11 cellular contexts compared by ENCODE assay signal in genomic region chr7:85749715-85750453, GRCh38.
A peak's percentile ranks its signal among the peaks of the same experiment; 100 is the strongest.
DNase-seq lines count a peak whose midpoint lies in the region; ATAC-seq, FAIRE-seq and TF ChIP-seq lines count a peak whose summit lies in the region.
"Had no signal": no experiment of that assay in that cellular context is flagged by ENCODE, and none has a peak within 500 bp of the region (broad histone marks: within the 10 kb centered on the region; RNA-seq: fewer than 3 reads in every experiment).

No MANE protein-coding gene starts in this region.

- H3K9me3 ChIP-seq in A549, result peaks cover 19% of the 10 kb centered on the region; the same call in 2 of the 3 replicates

- peaks cover 19% of the 10 kb centered on the region for H3K9me3 Mint-ChIP-seq in WTC11

- peaks cover 36% of the 10 kb centered on the region for H3K27me3 Mint-ChIP-seq in WTC11 (ENCODE audit: low read depth)
- H3K27me3 Mint-ChIP-seq: dendritic cell treated with granulocyte-macrophage colony-stimulating factor and Interleukin-4, amounts not matched to agents 40 ng/mL and 50 ng/mL, for 4 days had no signal

- TF ChIP-seq CTCF in A549 (IDR thresholded peaks at IDR 0.05) (no peak), WTC11 (IDR thresholded peaks at IDR 0.05) (no peak)

- no peak for TF ChIP-seq POLR2A in A549 (IDR thresholded peaks at IDR 0.05; ENCODE audit: low read length)

- FAIRE-seq in A549 (lab: Jason Lieb, UNC), result no peak
- no peak for FAIRE-seq in RCC 7860 (lab: Jason Lieb, UNC)

- TF ChIP-seq EP300 in A549 (IDR thresholded peaks at IDR 0.05), result no peak

- ATAC-seq in A549, result peak; percentile 34 to 59; a peak in 4 of 6 replicates
- peak; percentile 8 for ATAC-seq in GM19468 (IDR thresholded peaks at IDR 0.05; ENCODE audit: extremely low read depth, unreplicated experiment)
- peak; percentile 23 for ATAC-seq in HG03103 (IDR thresholded peaks at IDR 0.05; ENCODE audit: low read depth, unreplicated experiment)
- peak; percentile 91 for ATAC-seq in WTC11
- ATAC-seq in HG03565 (IDR thresholded peaks at IDR 0.05; ENCODE audit: unreplicated experiment), result no peak

- CTCF ChIA-PET in A549 (lab: Yijun Ruan, JAX) (interaction anchor here (0.6 to 1.8 kb wide), 9 partner anchors 27 to 709 kb away, joined by 3 to 6 read pairs (median 4); no protein-coding TSS in a partner anchor), WTC11 (lab: Charles Lee) (interaction anchor here (0.6 to 1.2 kb wide), 8 partner anchors 8 to 708 kb away, joined by 3 to 7 read pairs (median 3); no protein-coding TSS in a partner anchor)

- H3K27ac Mint-ChIP-seq in WTC11, result no peak overlapping the region
- H3K27ac Mint-ChIP-seq: dendritic cell treated with granulocyte-macrophage colony-stimulating factor and Interleukin-4, amounts not matched to agents 40 ng/mL and 50 ng/mL, for 4 days had no signal

- TF ChIP-seq RAD21 in A549 (conservative IDR thresholded peaks at IDR 0.05 in 1 of 2, IDR thresholded peaks at IDR 0.05 in 1 of 2), result no peak

- H3K4me2 ChIP-seq in A549, result no peak overlapping the region

- H3K27ac ChIP-seq in A549, result 0 out of 6 replicates have a peak overlapping the region, but pooled peaks of 1 of the 2 experiments have one; percentile 17
- H3K27ac ChIP-seq: upper lobe of right lung had no signal

- DNase-seq in A549 (ENCODE audit: low read depth in 1 of 2, low spot score in 1 of 2) (no peak), WTC11 (ENCODE audit: low spot score) (peak; percentile 48), RCC 7860 (ENCODE audit: low spot score) (no peak), COR-L47 (lab: John Stamatoyannopoulos, UW) (no peak), SKM-1 treated with dmso at 0.1 percent for 144 hours (lab: John Stamatoyannopoulos, UW; ENCODE audit: unreplicated experiment) (no peak)
- DNase-seq: NCI-H2029 treated with DMSO at 0.1 percent for 48 hours, upper lobe of right lung had no signal

- peak overlapping the region; percentile 40 for H3K4me3 Mint-ChIP-seq in WTC11
- H3K4me3 Mint-ChIP-seq: dendritic cell treated with granulocyte-macrophage colony-stimulating factor and Interleukin-4, amounts not matched to agents 40 ng/mL and 50 ng/mL, for 4 days had no signal

- H3K4me1 ChIP-seq in A549, result no peaks in the 10 kb centered on the region
- H3K4me1 ChIP-seq: upper lobe of right lung had no signal

- H3K36me3 Mint-ChIP-seq in WTC11, result peaks cover 7% of the 10 kb centered on the region; the same call in 1 of the 2 replicates

- WGBS in A549 (ENCODE audit: missing lambda C conversion rate), result 52% methylated on average over 8 of the region's 13 CpGs

- H3K4me1 Mint-ChIP-seq in WTC11, result peaks cover 12% of the 10 kb centered on the region

- no peak overlapping the region for H3K4me3 ChIP-seq in A549
- H3K4me3 ChIP-seq: upper lobe of right lung had no signal

- POLR2A ChIA-PET in A549 (lab: Yijun Ruan, JAX) (no interaction called here), WTC11 (lab: Charles Lee) (no interaction called here)

TF ChIP-seq in A549, 52 proteins besides CTCF, POLR2A, EP300 and RAD21:
- TF ChIP-seq ZFP36 (IDR thresholded peaks at IDR 0.05; ENCODE audit: borderline replicate concordance, partially characterized antibody), result no peak
- no peak for TF ChIP-seq ZSCAN20 (CRISPR knock-in tag; IDR thresholded peaks at IDR 0.05)
- TF ChIP-seq HOXB13 (CRISPR knock-in tag; IDR thresholded peaks at IDR 0.05; ENCODE audit: low read depth), result no peak
- TF ChIP-seq POLR2AphosphoS2 (conservative IDR thresholded peaks at IDR 0.05; ENCODE audit: low read length), result no peak
- TF ChIP-seq E2F6 (IDR thresholded peaks at IDR 0.05; ENCODE audit: borderline replicate concordance, low read depth), result no peak
- TF ChIP-seq ZC3H11A (IDR thresholded peaks at IDR 0.05), result no peak
- no peak for TF ChIP-seq KDM1A (IDR thresholded peaks at IDR 0.05; ENCODE audit: low read depth)
- TF ChIP-seq CBX2 (IDR thresholded peaks at IDR 0.05; ENCODE audit: borderline replicate concordance, low read depth), result no peak

TF ChIP-seq in WTC11, 78 proteins besides CTCF, POLR2A, EP300 and RAD21:
- TF ChIP-seq NFYB (CRISPR knock-in tag; conservative IDR thresholded peaks at IDR 0.05; ENCODE audit: low read depth), result no peak
- no peak for TF ChIP-seq SP1 (CRISPR knock-in tag; conservative IDR thresholded peaks at IDR 0.05)
- no peak for TF ChIP-seq ESRRA (CRISPR knock-in tag; IDR thresholded peaks at IDR 0.05; ENCODE audit: borderline replicate concordance)
- no peak for TF ChIP-seq ZNF671 (CRISPR knock-in tag; IDR thresholded peaks at IDR 0.05)
- TF ChIP-seq FOXK1 (CRISPR knock-in tag; IDR thresholded peaks at IDR 0.05), result 0 out of 2 replicates have a peak, but pooled peaks have one; percentile 29
- peak; percentile 49 for TF ChIP-seq FOXP1 (CRISPR knock-in tag; IDR thresholded peaks at IDR 0.05; ENCODE audit: borderline replicate concordance)
- no peak for TF ChIP-seq ATF2 (CRISPR knock-in tag; IDR thresholded peaks at IDR 0.05; ENCODE audit: borderline replicate concordance, low read depth)
- TF ChIP-seq TEAD4 (CRISPR knock-in tag; IDR thresholded peaks at IDR 0.05), result no peak
- TF ChIP-seq ERG (CRISPR knock-in tag; IDR thresholded peaks at IDR 0.05), result no peak
- no peak for TF ChIP-seq ZNF232 (CRISPR knock-in tag; IDR thresholded peaks at IDR 0.05)
